1 cellular context compared by ENCODE assay signal in the genomic region with DNA sequence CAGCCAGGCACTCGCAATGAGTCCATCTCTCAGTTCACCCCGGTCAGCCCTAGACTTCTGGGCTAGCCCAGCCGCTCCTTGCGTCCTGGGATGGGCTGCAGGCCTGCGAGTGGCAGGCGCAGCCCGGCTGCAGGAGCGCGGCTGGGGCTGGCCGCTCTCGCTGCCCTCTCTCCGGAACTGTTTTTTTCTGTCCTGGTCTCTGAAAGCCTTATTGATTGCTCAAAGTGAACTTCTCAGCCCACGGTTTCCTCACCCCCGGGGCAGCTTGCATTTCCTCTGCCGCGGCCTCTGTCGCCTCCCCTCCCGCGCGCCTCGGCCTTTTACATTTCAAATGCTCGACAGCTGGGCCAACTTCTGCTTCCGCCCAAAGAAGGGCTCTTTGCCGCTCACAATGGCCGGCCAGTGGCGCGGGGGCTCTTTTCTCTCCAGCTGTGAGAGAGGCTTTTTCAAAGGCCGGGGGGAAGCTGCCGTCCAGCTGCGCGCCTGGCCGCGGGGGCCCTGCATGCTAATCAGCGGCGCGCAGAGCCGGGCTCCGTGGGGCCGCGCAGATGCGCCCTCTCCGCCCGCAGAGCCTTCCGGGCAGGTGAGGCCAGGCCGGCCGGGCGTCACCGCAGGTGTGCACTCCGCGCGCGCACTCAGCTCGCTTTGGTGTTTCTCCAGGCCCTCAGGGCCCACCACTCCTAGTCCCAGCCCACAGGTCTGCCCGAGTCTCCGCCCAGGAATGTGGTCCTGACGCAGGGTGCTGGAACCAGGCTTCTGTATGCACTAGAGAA.
A peak's percentile ranks its signal among the peaks of the same experiment; 100 is the strongest.
TF ChIP-seq lines count a peak whose summit lies in the region.

No MANE protein-coding gene starts in this region.

TF ChIP-seq in WTC11, 78 proteins besides CTCF, POLR2A, EP300 and RAD21 (continued from another document and continues in another):
- TF ChIP-seq ZNF281 (CRISPR knock-in tag; IDR thresholded peaks at IDR 0.05) (peak; percentile 76; the same call in 1 of the 2 replicates), ZNF532 (CRISPR knock-in tag; IDR thresholded peaks at IDR 0.05; ENCODE audit: borderline replicate concordance) (no peak), FOXP4 (CRISPR knock-in tag; IDR thresholded peaks at IDR 0.05) (peak; percentile 91; the same call in 1 of the 2 replicates), MYBL2 (CRISPR knock-in tag; IDR thresholded peaks at IDR 0.05) (peak; percentile 93), NFYB (CRISPR knock-in tag; conservative IDR thresholded peaks at IDR 0.05; ENCODE audit: low read depth) (no peak), IRF2 (CRISPR knock-in tag; IDR thresholded peaks at IDR 0.05; ENCODE audit: borderline replicate concordance, low read depth) (no peak), ESRRA (CRISPR knock-in tag; IDR thresholded peaks at IDR 0.05; ENCODE audit: borderline replicate concordance) (no peak), TEAD4 (CRISPR knock-in tag; IDR thresholded peaks at IDR 0.05) (peak; percentile 48; the same call in 1 of the 2 replicates), MXD4 (CRISPR knock-in tag; IDR thresholded peaks at IDR 0.05; ENCODE audit: borderline replicate concordance) (0 out of 2 replicates have a peak, but pooled peaks have one; percentile 42), SOX15 (CRISPR knock-in tag; IDR thresholded peaks at IDR 0.05) (no peak), ZNF423 (CRISPR knock-in tag; IDR thresholded peaks at IDR 0.05) (peak; percentile 99), RELA (CRISPR knock-in tag; IDR thresholded peaks at IDR 0.05; ENCODE audit: borderline replicate concordance) (peak; percentile 38; the same call in 1 of the 2 replicates), ZNF219 (CRISPR knock-in tag; IDR thresholded peaks at IDR 0.05; ENCODE audit: borderline replicate concordance) (peak; percentile 80; the same call in 1 of the 2 replicates), ZNF138 (CRISPR knock-in tag; conservative IDR thresholded peaks at IDR 0.05) (no peak), OVOL2 (CRISPR knock-in tag; IDR thresholded peaks at IDR 0.05; ENCODE audit: borderline replicate concordance) (no peak), ZNF671 (CRISPR knock-in tag; IDR thresholded peaks at IDR 0.05) (no peak), HMGXB4 (CRISPR knock-in tag; IDR thresholded peaks at IDR 0.05) (0 out of 2 replicates have a peak, but pooled peaks have one; percentile 61), JUN (CRISPR knock-in tag; IDR thresholded peaks at IDR 0.05) (no peak), CREB1 (CRISPR knock-in tag; IDR thresholded peaks at IDR 0.05) (no peak), USF2 (CRISPR knock-in tag; IDR thresholded peaks at IDR 0.05) (peak; percentile 24; the same call in 1 of the 2 replicates), FOXK1 (CRISPR knock-in tag; IDR thresholded peaks at IDR 0.05) (peak; percentile 65; the same call in 1 of the 2 replicates), GABPB1 (CRISPR knock-in tag; IDR thresholded peaks at IDR 0.05) (no peak), NFATC4 (CRISPR knock-in tag; IDR thresholded peaks at IDR 0.05) (no peak), KAT7 (CRISPR knock-in tag; IDR thresholded peaks at IDR 0.05; ENCODE audit: borderline replicate concordance) (peak; percentile 49; the same call in 1 of the 2 replicates), IRF1 (CRISPR knock-in tag; IDR thresholded peaks at IDR 0.05) (no peak)
- TF ChIP-seq, protein P1, sequence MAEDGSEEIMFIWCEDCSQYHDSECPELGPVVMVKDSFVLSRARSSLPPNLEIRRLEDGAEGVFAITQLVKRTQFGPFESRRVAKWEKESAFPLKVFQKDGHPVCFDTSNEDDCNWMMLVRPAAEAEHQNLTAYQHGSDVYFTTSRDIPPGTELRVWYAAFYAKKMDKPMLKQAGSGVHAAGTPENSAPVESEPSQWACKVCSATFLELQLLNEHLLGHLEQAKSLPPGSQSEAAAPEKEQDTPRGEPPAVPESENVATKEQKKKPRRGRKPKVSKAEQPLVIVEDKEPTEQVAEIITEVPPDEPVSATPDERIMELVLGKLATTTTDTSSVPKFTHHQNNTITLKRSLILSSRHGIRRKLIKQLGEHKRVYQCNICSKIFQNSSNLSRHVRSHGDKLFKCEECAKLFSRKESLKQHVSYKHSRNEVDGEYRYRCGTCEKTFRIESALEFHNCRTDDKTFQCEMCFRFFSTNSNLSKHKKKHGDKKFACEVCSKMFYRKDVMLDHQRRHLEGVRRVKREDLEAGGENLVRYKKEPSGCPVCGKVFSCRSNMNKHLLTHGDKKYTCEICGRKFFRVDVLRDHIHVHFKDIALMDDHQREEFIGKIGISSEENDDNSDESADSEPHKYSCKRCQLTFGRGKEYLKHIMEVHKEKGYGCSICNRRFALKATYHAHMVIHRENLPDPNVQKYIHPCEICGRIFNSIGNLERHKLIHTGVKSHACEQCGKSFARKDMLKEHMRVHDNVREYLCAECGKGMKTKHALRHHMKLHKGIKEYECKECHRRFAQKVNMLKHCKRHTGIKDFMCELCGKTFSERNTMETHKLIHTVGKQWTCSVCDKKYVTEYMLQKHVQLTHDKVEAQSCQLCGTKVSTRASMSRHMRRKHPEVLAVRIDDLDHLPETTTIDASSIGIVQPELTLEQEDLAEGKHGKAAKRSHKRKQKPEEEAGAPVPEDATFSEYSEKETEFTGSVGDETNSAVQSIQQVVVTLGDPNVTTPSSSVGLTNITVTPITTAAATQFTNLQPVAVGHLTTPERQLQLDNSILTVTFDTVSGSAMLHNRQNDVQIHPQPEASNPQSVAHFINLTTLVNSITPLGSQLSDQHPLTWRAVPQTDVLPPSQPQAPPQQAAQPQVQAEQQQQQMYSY (CRISPR knock-in tag; IDR thresholded peaks at IDR 0.05), result no peak
- TF ChIP-seq, protein P2, sequence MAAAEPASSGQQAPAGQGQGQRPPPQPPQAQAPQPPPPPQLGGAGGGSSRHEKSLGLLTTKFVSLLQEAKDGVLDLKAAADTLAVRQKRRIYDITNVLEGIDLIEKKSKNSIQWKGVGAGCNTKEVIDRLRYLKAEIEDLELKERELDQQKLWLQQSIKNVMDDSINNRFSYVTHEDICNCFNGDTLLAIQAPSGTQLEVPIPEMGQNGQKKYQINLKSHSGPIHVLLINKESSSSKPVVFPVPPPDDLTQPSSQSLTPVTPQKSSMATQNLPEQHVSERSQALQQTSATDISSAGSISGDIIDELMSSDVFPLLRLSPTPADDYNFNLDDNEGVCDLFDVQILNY (CRISPR knock-in tag; IDR thresholded peaks at IDR 0.05), result peak; percentile 89
- TF ChIP-seq, protein P3, sequence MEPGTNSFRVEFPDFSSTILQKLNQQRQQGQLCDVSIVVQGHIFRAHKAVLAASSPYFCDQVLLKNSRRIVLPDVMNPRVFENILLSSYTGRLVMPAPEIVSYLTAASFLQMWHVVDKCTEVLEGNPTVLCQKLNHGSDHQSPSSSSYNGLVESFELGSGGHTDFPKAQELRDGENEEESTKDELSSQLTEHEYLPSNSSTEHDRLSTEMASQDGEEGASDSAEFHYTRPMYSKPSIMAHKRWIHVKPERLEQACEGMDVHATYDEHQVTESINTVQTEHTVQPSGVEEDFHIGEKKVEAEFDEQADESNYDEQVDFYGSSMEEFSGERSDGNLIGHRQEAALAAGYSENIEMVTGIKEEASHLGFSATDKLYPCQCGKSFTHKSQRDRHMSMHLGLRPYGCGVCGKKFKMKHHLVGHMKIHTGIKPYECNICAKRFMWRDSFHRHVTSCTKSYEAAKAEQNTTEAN (CRISPR knock-in tag; IDR thresholded peaks at IDR 0.05), result peak; percentile 91
- TF ChIP-seq, protein P4, sequence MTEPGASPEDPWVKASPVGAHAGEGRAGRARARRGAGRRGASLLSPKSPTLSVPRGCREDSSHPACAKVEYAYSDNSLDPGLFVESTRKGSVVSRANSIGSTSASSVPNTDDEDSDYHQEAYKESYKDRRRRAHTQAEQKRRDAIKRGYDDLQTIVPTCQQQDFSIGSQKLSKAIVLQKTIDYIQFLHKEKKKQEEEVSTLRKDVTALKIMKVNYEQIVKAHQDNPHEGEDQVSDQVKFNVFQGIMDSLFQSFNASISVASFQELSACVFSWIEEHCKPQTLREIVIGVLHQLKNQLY (CRISPR knock-in tag; IDR thresholded peaks at IDR 0.05), result no peak
- TF ChIP-seq, protein P5, sequence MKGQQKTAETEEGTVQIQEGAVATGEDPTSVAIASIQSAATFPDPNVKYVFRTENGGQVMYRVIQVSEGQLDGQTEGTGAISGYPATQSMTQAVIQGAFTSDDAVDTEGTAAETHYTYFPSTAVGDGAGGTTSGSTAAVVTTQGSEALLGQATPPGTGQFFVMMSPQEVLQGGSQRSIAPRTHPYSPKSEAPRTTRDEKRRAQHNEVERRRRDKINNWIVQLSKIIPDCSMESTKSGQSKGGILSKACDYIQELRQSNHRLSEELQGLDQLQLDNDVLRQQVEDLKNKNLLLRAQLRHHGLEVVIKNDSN (CRISPR knock-in tag; IDR thresholded peaks at IDR 0.05), result no peak
